8 cellular contexts compared by ENCODE assay signal in the genomic region with DNA sequence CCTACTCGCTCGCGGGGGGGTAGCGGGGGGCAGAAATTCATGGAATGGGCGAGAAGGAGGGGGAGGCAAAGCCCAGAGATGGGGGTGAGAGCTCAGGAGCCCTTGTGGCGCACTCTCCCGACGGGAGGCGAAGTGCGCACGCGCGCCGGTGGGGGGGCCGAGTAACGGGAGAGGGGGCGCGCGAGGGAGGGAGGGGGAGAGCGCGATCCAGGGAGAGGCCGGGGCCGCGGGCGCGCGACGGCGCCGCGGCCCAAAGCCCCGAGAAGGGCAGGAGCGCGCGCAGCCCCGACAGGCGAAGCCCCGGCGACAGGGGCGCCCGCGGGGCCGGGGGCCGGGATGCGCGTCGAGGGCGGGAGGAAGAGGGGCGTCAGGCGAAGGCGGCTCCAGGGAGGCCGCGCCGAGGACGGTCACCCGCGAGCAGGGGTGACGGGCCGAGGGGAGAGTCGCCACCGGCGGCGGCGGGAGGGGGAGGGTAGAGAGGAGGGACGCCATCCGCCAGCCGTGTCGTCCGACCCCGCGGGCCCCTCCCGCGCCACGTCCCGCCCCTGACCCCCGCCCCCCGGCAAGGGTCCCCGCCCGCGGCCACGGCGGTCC. TPM values are rescaled to one million over a fixed set of nuclear protein-coding genes. Genes with fewer than 3 reads are reported as not detected.
DNase-seq lines count a peak whose midpoint lies in the region; ATAC-seq, FAIRE-seq and TF ChIP-seq lines count a peak whose summit lies in the region.

No MANE protein-coding gene starts in this region.

- no peak for FAIRE-seq in small intestine (lab: Jason Lieb, UNC)
- no peak for FAIRE-seq in RCC 7860 (lab: Jason Lieb, UNC)

- in situ Hi-C loops in T47D (cut with HindIII; ENCODE audit: low pct_unique_long_range_greater_than_20kb, low sequenced_read_pairs) = no loop called here

- H3K4me3 ChIP-seq in GM12864 (ENCODE audit: low read depth, low read length) (peak overlapping the region; percentile 84), small intestine (ENCODE audit: low read depth in 1 of 2, low read length in 2 of 2) (peak overlapping the region; percentile 82 to 83)

- ATAC-seq in HG02571 (IDR thresholded peaks at IDR 0.05; ENCODE audit: unreplicated experiment) = peak; percentile 34

- H3K27ac ChIP-seq in VCaP (peak overlapping the region; percentile 87), small intestine (ENCODE audit: low read depth in 1 of 2, low read length in 1 of 2) (peak overlapping the region; percentile 77 to 92)

- DNase-seq in GM12864 (ENCODE audit: low read depth) = no peak
- peak; percentile 61 for DNase-seq in NCI-H128 (lab: John Stamatoyannopoulos, UW; ENCODE audit: unreplicated experiment)
- peak; percentile 39 to 48 for DNase-seq in T47D (ENCODE audit: low read depth in 1 of 2, low spot score in 1 of 2)
- DNase-seq in iPS-NIHi11 (ENCODE audit: low spot score) = peak; percentile 80
- DNase-seq in small intestine = peak; percentile 38
- DNase-seq in RCC 7860 (ENCODE audit: low spot score) = no peak

- H3K36me3 ChIP-seq in small intestine (ENCODE audit: control insufficient read depth in 2 of 2, insufficient read depth in 2 of 2, low read length in 2 of 2) = no peaks in the 10 kb centered on the region

- peaks cover 0 to 7% of the 10 kb centered on the region in 2 donors for H3K4me1 ChIP-seq in small intestine (ENCODE audit: control insufficient read depth in 2 of 2, insufficient read depth in 1 of 2, low read depth in 1 of 2, low read length in 1 of 2)

- no peak for TF ChIP-seq CTCF in GM12864 (IDR thresholded peaks at IDR 0.05; ENCODE audit: low read depth, low read length, missing control alignments)
- no peak for TF ChIP-seq CTCF in VCaP (conservative IDR thresholded peaks at IDR 0.05)

- H3K27me3 ChIP-seq in small intestine (ENCODE audit: control insufficient read depth in 2 of 2, insufficient read depth in 2 of 2, low read length in 2 of 2) = no peaks in the 10 kb centered on the region

- H3K9me3 ChIP-seq in small intestine (ENCODE audit: control insufficient read depth, low read depth) = no peaks in the 10 kb centered on the region

- WGBS in small intestine, 3 donors = 0 to 36% (median 14%) methylated on average over 10 to 71 of the region's 82 CpGs

RNA-seq across cellular contexts. Expression of a gene that starts 0.4 kb away (rescaled TPM):
- polyA plus RNA-seq in small intestine = 10 to 100 TPM in 2 of 3 donors, 1 to 10 TPM in 1; 9.4 to 14.7 (median 11.1) TPM

RNA-seq across cellular contexts. Expression of a gene that starts 46.9 kb away (rescaled TPM):
- not detected for polyA plus RNA-seq in small intestine

Comparison
In these comparisons a context has a peak if more than half of its experiments do, and no peak if none do; other contexts are left out.
1. DNase-seq: peak in NCI-H128 (single experiment), T47D (2 of 2), iPS-NIHi11 (single experiment) and small intestine (single experiment); none in GM12864 (single experiment) and RCC 7860 (single experiment).